8 cellular contexts compared by ENCODE assay signal in genomic region chr6:118650500-118651281, GRCh38. TPM values are rescaled to one million over a fixed set of nuclear protein-coding genes. Genes with fewer than 3 reads are reported as not detected.
DNase-seq lines count a peak whose midpoint lies in the region; ATAC-seq, FAIRE-seq and TF ChIP-seq lines count a peak whose summit lies in the region.

No MANE protein-coding gene starts in this region.

- H3K36me3 ChIP-seq in CD4-positive, CD25-positive, alpha-beta regulatory T cell (ENCODE audit: control insufficient read depth, insufficient read depth, low read length), result peaks cover 4% of the 10 kb centered on the region
- H3K36me3 ChIP-seq in pancreas, result no peaks in the 10 kb centered on the region

- H3K27ac Mint-ChIP-seq in CD4-positive, CD25-positive, alpha-beta regulatory T cell, result peak overlapping the region in 2 of 3 donors; percentile 59 to 95
- H3K27ac Mint-ChIP-seq in activated naive CD4-positive, alpha-beta T cell treated with anti-CD3 and anti-CD28 coated beads, Interleukin-2, amount 50 U/mL, for 24 hours, result peak overlapping the region; percentile 65

- peaks cover 21 to 45% (median 38%) of the 10 kb centered on the region in 4 donors for H3K4me1 Mint-ChIP-seq in CD4-positive, CD25-positive, alpha-beta regulatory T cell
- H3K4me1 Mint-ChIP-seq in activated naive CD4-positive, alpha-beta T cell treated with anti-CD3 and anti-CD28 coated beads, Interleukin-2, amount 50 U/mL, for 24 hours, result peaks cover 56% of the 10 kb centered on the region

- WGBS in pancreas, 2 donors, result 1% methylated on average over 77 to 88 of the region's 88 CpGs

- H3K9me3 Mint-ChIP-seq in CD4-positive, CD25-positive, alpha-beta regulatory T cell, result no peaks in the 10 kb centered on the region
- no peaks in the 10 kb centered on the region for H3K9me3 Mint-ChIP-seq in activated naive CD4-positive, alpha-beta T cell treated with anti-CD3 and anti-CD28 coated beads, Interleukin-2, amount 50 U/mL, for 24 hours

- H3K27me3 ChIP-seq in CD4-positive, CD25-positive, alpha-beta regulatory T cell (ENCODE audit: control insufficient read depth, insufficient read depth, low read length), result no peaks in the 10 kb centered on the region
- H3K27me3 ChIP-seq in pancreas, result no peaks in the 10 kb centered on the region

- H3K4me3 ChIP-seq in CD4-positive, CD25-positive, alpha-beta regulatory T cell (ENCODE audit: low read depth, low read length), result peak overlapping the region; percentile 84
- H3K4me3 ChIP-seq in pancreas, result peak overlapping the region; percentile 82 to 98 (median 90)

- intact Hi-C loops in head of caudate nucleus (cut with DNase I), result loop anchor here (5.0 to 10.0 kb wide), 3 partner anchors 57 to 242 kb away; partner anchors contain the start of gene ASF1A
- intact Hi-C loops in pancreas (cut with DNase I), result no loop called here

- H3K9me3 ChIP-seq in CD4-positive, CD25-positive, alpha-beta regulatory T cell (ENCODE audit: control insufficient read depth in 2 of 2, low read length in 2 of 2), result no peaks in the 10 kb centered on the region
- H3K9me3 ChIP-seq in pancreas, result no peaks in the 10 kb centered on the region

- no peaks in the 10 kb centered on the region for H3K27me3 Mint-ChIP-seq in CD4-positive, CD25-positive, alpha-beta regulatory T cell
- no peaks in the 10 kb centered on the region for H3K27me3 Mint-ChIP-seq in activated naive CD4-positive, alpha-beta T cell treated with anti-CD3 and anti-CD28 coated beads, Interleukin-2, amount 50 U/mL, for 24 hours

- peak; percentile 14 to 18 for ATAC-seq in CD4-positive, CD25-positive, alpha-beta regulatory T cell (ENCODE audit: low read depth in 2 of 2)
- ATAC-seq in GM19043 (IDR thresholded peaks at IDR 0.05; ENCODE audit: low read depth, unreplicated experiment) (peak; percentile 28), HG03196 (IDR thresholded peaks at IDR 0.05; ENCODE audit: unreplicated experiment) (peak; percentile 43), pancreas (peak; percentile 64 to 79 (median 71))

- no peak for FAIRE-seq in pancreas (lab: Jason Lieb, UNC)

- peak overlapping the region; percentile 85 to 95 (median 86) for H3K4me3 Mint-ChIP-seq in CD4-positive, CD25-positive, alpha-beta regulatory T cell
- peak overlapping the region; percentile 90 for H3K4me3 Mint-ChIP-seq in activated naive CD4-positive, alpha-beta T cell treated with anti-CD3 and anti-CD28 coated beads, Interleukin-2, amount 50 U/mL, for 24 hours

- peak; percentile 36 to 54 (median 38) for DNase-seq in CD4-positive, CD25-positive, alpha-beta regulatory T cell
- DNase-seq in RPMI8226 (peak; percentile 22), head of caudate nucleus (peak in 41 of 42 donors; percentile 20 to 76 (median 47)), pancreas (peak; percentile 19 to 85 (median 50)), COLO829 (ENCODE audit: low spot score) (no peak)

- H3K4me1 ChIP-seq in CD4-positive, CD25-positive, alpha-beta regulatory T cell (ENCODE audit: control insufficient read depth, insufficient read depth, low read length, poor library complexity, severe bottlenecking), result peaks cover 25% of the 10 kb centered on the region
- peaks cover 0 to 18% (median 8%) of the 10 kb centered on the region in 3 donors for H3K4me1 ChIP-seq in pancreas

- TF ChIP-seq CTCF in pancreas (IDR thresholded peaks at IDR 0.05), result peak in 1 of 4 donors; percentile 6

- peak overlapping the region; percentile 87 for H3K27ac ChIP-seq in CD4-positive, CD25-positive, alpha-beta regulatory T cell (ENCODE audit: insufficient read depth, low read length, poor library complexity, severe bottlenecking)
- H3K27ac ChIP-seq in pancreas, result peak overlapping the region; percentile 92 to 97 (median 96)

- peaks cover 4% of the 10 kb centered on the region for H3K36me3 Mint-ChIP-seq in CD4-positive, CD25-positive, alpha-beta regulatory T cell
- H3K36me3 Mint-ChIP-seq in activated naive CD4-positive, alpha-beta T cell treated with anti-CD3 and anti-CD28 coated beads, Interleukin-2, amount 50 U/mL, for 24 hours, result peaks cover 3% of the 10 kb centered on the region

RNA-seq across cellular contexts. Expression of gene CEP85L, which starts 0.7 kb away (rescaled TPM):
- total RNA-seq in CD4-positive, CD25-positive, alpha-beta regulatory T cell, result 96.4 TPM
- polyA plus RNA-seq in CD4-positive, CD25-positive, alpha-beta regulatory T cell, result 10 to 100 TPM; 19.3 to 32.0 (median 26.5) TPM
- total RNA-seq in pancreas, result 1 to 10 TPM; 5.5 to 8.1 (median 6.6) TPM
- polyA plus RNA-seq in pancreas, result 1 to 10 TPM; 1.1 to 1.6 TPM

Comparison
In these comparisons a context has a peak if more than half of its experiments do, and no peak if none do; other contexts are left out.
1. ATAC-seq: peak in every context shown above with its lines; median percentile 71 in pancreas; 43 in HG03196; 28 in GM19043; 16 in CD4-positive, CD25-positive, alpha-beta regulatory T cell.
2. RNA of gene CEP85L, which starts 0.7 kb away (total RNA-seq): 96.4 TPM in CD4-positive, CD25-positive, alpha-beta regulatory T cell (single experiment); 5.5 to 8.1 TPM in pancreas; every median in the first group is over 10 times any median in the second.